ENCODE assay signal across 2 cellular contexts in genomic region chr1:3417082-3417728, GRCh38.
TF ChIP-seq lines count a peak whose summit lies in the region.

No MANE protein-coding gene starts in this region.

TF ChIP-seq in H1, 55 proteins besides CTCF, POLR2A, EP300 and RAD21 (continued from another document):
- TF ChIP-seq GABPA (IDR thresholded peaks at IDR 0.05; ENCODE audit: borderline replicate concordance, insufficient read depth, low read length) (no peak), SP4 (IDR thresholded peaks at IDR 0.05; ENCODE audit: low read length) (no peak), JUND (IDR thresholded peaks at IDR 0.05; ENCODE audit: low read length) (no peak), YY1 (IDR thresholded peaks at IDR 0.05; ENCODE audit: low read depth, low read length) (no peak), CTBP2 (IDR thresholded peaks at IDR 0.05; ENCODE audit: borderline replicate concordance, insufficient read depth, insufficient read length, low read length) (no peak), HDAC2 (IDR thresholded peaks at IDR 0.05; ENCODE audit: borderline replicate concordance in 1 of 2, low read depth in 2 of 2, low read length in 2 of 2) (no peak), PHF8 (conservative IDR thresholded peaks at IDR 0.05; ENCODE audit: low read depth, low read length) (no peak), RFX5 (IDR thresholded peaks at IDR 0.05; ENCODE audit: borderline replicate concordance, low read depth, low read length) (no peak), ATF2 (IDR thresholded peaks at IDR 0.05; ENCODE audit: low read length) (no peak), CREB1 (IDR thresholded peaks at IDR 0.05) (no peak), BCL11A (IDR thresholded peaks at IDR 0.05; ENCODE audit: low read depth in 2 of 2, low read length in 2 of 2) (no peak)

TF ChIP-seq in HEK293T, 16 proteins besides CTCF, POLR2A, EP300 and RAD21 (continued from another document):
- TF ChIP-seq FOXM1 (IDR thresholded peaks at IDR 0.05; ENCODE audit: borderline replicate concordance), result no peak
- TF ChIP-seq FOXK2 (IDR thresholded peaks at IDR 0.05), result no peak
- TF ChIP-seq SP1 (IDR thresholded peaks at IDR 0.05), result no peak
- TF ChIP-seq TARDBP (IDR thresholded peaks at IDR 0.05), result no peak
- TF ChIP-seq PKNOX1 (IDR thresholded peaks at IDR 0.05), result no peak
- TF ChIP-seq HDGF (IDR thresholded peaks at IDR 0.05; ENCODE audit: borderline replicate concordance), result no peak
- TF ChIP-seq ARNT (IDR thresholded peaks at IDR 0.05), result no peak
- TF ChIP-seq CTBP1 (IDR thresholded peaks at IDR 0.05; ENCODE audit: borderline replicate concordance), result no peak
- no peak for TF ChIP-seq NFRKB (IDR thresholded peaks at IDR 0.05)
- TF ChIP-seq ZNF384 (IDR thresholded peaks at IDR 0.05), result no peak
- TF ChIP-seq L3MBTL2 (conservative IDR thresholded peaks at IDR 0.05), result no peak
- no peak for TF ChIP-seq BHLHE40 (IDR thresholded peaks at IDR 0.05; ENCODE audit: borderline replicate concordance)
- TF ChIP-seq FOXA1 (IDR thresholded peaks at IDR 0.05), result no peak
